Comparison of ENCODE assay signal across 22 cellular contexts in the genomic region with DNA sequence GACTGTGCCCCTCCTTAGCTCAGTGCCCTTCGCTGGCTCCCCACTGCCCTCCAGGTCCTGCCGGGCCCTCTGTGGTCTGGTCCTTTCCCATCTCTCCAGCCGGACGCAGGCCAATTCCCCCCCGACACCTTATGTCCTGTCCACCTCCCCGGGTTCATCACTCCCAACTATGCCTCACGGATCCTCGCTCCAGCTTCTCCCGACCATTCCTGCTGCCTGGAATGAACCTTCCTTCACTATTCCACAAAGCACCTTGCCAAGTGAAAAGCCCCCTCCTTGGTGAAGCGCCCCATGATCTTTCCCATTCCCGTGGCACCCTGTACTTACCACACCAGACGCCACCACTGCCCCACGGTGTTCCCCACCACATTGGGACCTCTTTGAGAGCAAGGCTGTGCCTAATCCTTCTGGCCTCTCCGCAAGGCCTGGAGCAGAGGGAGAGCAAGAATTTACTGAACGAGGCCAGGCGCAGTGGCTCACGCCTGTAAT. TPM values are rescaled to one million over a fixed set of nuclear protein-coding genes. Genes with fewer than 3 reads are reported as not detected.
DNase-seq lines count a peak whose midpoint lies in the region; ATAC-seq, FAIRE-seq and TF ChIP-seq lines count a peak whose summit lies in the region.
"Had no signal": no experiment of that assay in that cellular context is flagged by ENCODE, and none has a peak within 500 bp of the region (broad histone marks: within the 10 kb centered on the region; RNA-seq: fewer than 3 reads in every experiment).

No MANE protein-coding gene starts in this region.

- H2AK5ac ChIP-seq in trophoblast cell (ENCODE audit: low read length) = peak overlapping the region; percentile 28

- DNase-seq in cardiac septum (ENCODE audit: low spot score) = peak; percentile 60
- no peak for DNase-seq in Right ventricle myocardium inferior (ENCODE audit: missing footprints)
- peak; percentile 44 for DNase-seq in kidney
- DNase-seq in trophoblast cell = no peak
- DNase-seq in occipital lobe (lab: John Stamatoyannopoulos, UW) = no peak
- no peak for DNase-seq in SIG-M5 treated with dmso at 0.1 percent for 504 hours (lab: John Stamatoyannopoulos, UW; ENCODE audit: unreplicated experiment)
- DNase-seq: CD8-positive, alpha-beta T cell; DMS79; GM23248; KG1; NCI-H1436; NCI-H2029; NCI-H2171 treated with DMSO at 0.1 percent for 48 hours; NCI-H748 treated with DMSO at 0.1 percent for 48 hours; RPMI8226 had no signal

- WGBS in trophoblast cell (ENCODE audit: extremely low coverage, insufficient coverage, insufficient read length) = no CpG with 5 or more reads among the region's 17 CpGs

- no peaks in the 10 kb centered on the region for H3K36me3 Mint-ChIP-seq in activated T-helper 17 cell treated with anti-CD3 and anti-CD28 coated beads, Interleukin-2, amount 50 U/mL, for 72 hours (ENCODE audit: low read depth)
- H3K36me3 Mint-ChIP-seq: CD8-positive, alpha-beta T cell had no signal

- no peak for FAIRE-seq in kidney (lab: Jason Lieb, UNC)
- FAIRE-seq: A204.1, D721Med had no signal

- H3K79me2 ChIP-seq in trophoblast cell (ENCODE audit: control insufficient read depth, insufficient read depth, low read length, poor library complexity) = peaks cover 3% of the 10 kb centered on the region

- no peak overlapping the region for H3K18ac ChIP-seq in trophoblast cell (ENCODE audit: low read length)

- no peak overlapping the region for H3K4me2 ChIP-seq in trophoblast cell (ENCODE audit: low read length)
- H3K4me2 ChIP-seq: BLaER1 had no signal

- H3K4me1 ChIP-seq in kidney (ENCODE audit: control insufficient read depth in 1 of 2, insufficient read depth in 1 of 2, low read depth in 1 of 2, low read length in 2 of 2) (peaks cover 0 to 3% of the 10 kb centered on the region in 2 donors), trophoblast cell (ENCODE audit: control insufficient read depth in 1 of 2, insufficient read depth in 2 of 2, low read length in 2 of 2) (no peaks in the 10 kb centered on the region)

- no peak overlapping the region for H3K27ac Mint-ChIP-seq in activated T-helper 17 cell treated with anti-CD3 and anti-CD28 coated beads, Interleukin-2, amount 50 U/mL, for 72 hours
- H3K27ac Mint-ChIP-seq: CD8-positive, alpha-beta T cell had no signal

- ATAC-seq in Right ventricle myocardium inferior = no peak
- ATAC-seq in activated T-helper 17 cell treated with anti-CD3 and anti-CD28 coated beads, Interleukin-2, amount 50 U/mL, for 72 hours (replicated peaks) = no peak
- no peak for ATAC-seq in GM21390 (IDR thresholded peaks at IDR 0.05; ENCODE audit: unreplicated experiment)
- ATAC-seq: CD8-positive, alpha-beta T cell; HCT116 had no signal

- no peaks in the 10 kb centered on the region for H3K9me3 ChIP-seq in kidney (ENCODE audit: control insufficient read depth in 1 of 2, low read length in 2 of 2)
- no peaks in the 10 kb centered on the region for H3K9me3 ChIP-seq in trophoblast cell (ENCODE audit: insufficient read depth, low read depth, low read length)
- H3K9me3 ChIP-seq: BLaER1 had no signal

- no peak overlapping the region for H3K4ac ChIP-seq in trophoblast cell (ENCODE audit: low read depth, low read length)

- no peak overlapping the region for H4K91ac ChIP-seq in trophoblast cell (ENCODE audit: low read depth, low read length)

- no peak overlapping the region for H2BK12ac ChIP-seq in trophoblast cell (ENCODE audit: low read length)

- H3K27me3 Mint-ChIP-seq in activated T-helper 17 cell treated with anti-CD3 and anti-CD28 coated beads, Interleukin-2, amount 50 U/mL, for 72 hours = peaks cover 4% of the 10 kb centered on the region

- H3K9ac ChIP-seq in kidney (ENCODE audit: low read length in 2 of 2) (no peak overlapping the region), trophoblast cell (ENCODE audit: low read length) (no peak overlapping the region)
- H3K9ac ChIP-seq: BLaER1, GM23248 had no signal

- intact Hi-C loops in cardiac septum (cut with DNase I) (no loop called here), Right ventricle myocardium inferior (cut with DNase I) (no loop called here), kidney (cut with DNase I) (no loop called here)

- no peak overlapping the region for H3K4me3 Mint-ChIP-seq in activated T-helper 17 cell treated with anti-CD3 and anti-CD28 coated beads, Interleukin-2, amount 50 U/mL, for 72 hours
- H3K4me3 Mint-ChIP-seq: CD8-positive, alpha-beta T cell had no signal

- no peak overlapping the region for H3K23ac ChIP-seq in trophoblast cell (ENCODE audit: low read length)

- no peaks in the 10 kb centered on the region for H3K4me1 Mint-ChIP-seq in activated T-helper 17 cell treated with anti-CD3 and anti-CD28 coated beads, Interleukin-2, amount 50 U/mL, for 72 hours

- H3K36me3 ChIP-seq in kidney (ENCODE audit: control insufficient read depth in 1 of 2, insufficient read depth in 2 of 2, low read length in 2 of 2) (no peaks in the 10 kb centered on the region), trophoblast cell (ENCODE audit: control insufficient read depth in 1 of 2, insufficient read depth in 2 of 2, low read length in 2 of 2) (no peaks in the 10 kb centered on the region)
- H3K36me3 ChIP-seq: BLaER1 had no signal

- H4K12ac ChIP-seq in trophoblast cell (ENCODE audit: low read depth, low read length) = no peak overlapping the region

- no peak overlapping the region for H4K8ac ChIP-seq in trophoblast cell (ENCODE audit: low read depth, low read length)

- no peaks in the 10 kb centered on the region for H3K79me1 ChIP-seq in trophoblast cell (ENCODE audit: low read length)

- no peak overlapping the region for H2AFZ ChIP-seq in trophoblast cell (ENCODE audit: insufficient read depth, low read length, poor library complexity)
- H2AFZ ChIP-seq: GM23248 had no signal

- H3K4me3 ChIP-seq in kidney (ENCODE audit: low read length in 2 of 2) (no peak overlapping the region), trophoblast cell (ENCODE audit: low read depth, low read length) (no peak overlapping the region)
- H3K4me3 ChIP-seq: BLaER1, GM23248 had no signal

- no peaks in the 10 kb centered on the region for H3K27me3 ChIP-seq in trophoblast cell (ENCODE audit: insufficient read depth, low read length)
- H3K27me3 ChIP-seq: BLaER1 had no signal

- H2BK120ac ChIP-seq in trophoblast cell (ENCODE audit: insufficient read depth, low read length, poor library complexity) = no peak overlapping the region

- no peaks in the 10 kb centered on the region for H3K9me3 Mint-ChIP-seq in activated T-helper 17 cell treated with anti-CD3 and anti-CD28 coated beads, Interleukin-2, amount 50 U/mL, for 72 hours
- H3K9me3 Mint-ChIP-seq: CD8-positive, alpha-beta T cell had no signal

- no peak for TF ChIP-seq CTCF in kidney (IDR thresholded peaks at IDR 0.05; ENCODE audit: borderline replicate concordance, extremely low read depth, insufficient read depth)

- no peak overlapping the region for H2BK5ac ChIP-seq in trophoblast cell (ENCODE audit: low read depth, low read length, poor library complexity)

- no peak overlapping the region for H3K14ac ChIP-seq in trophoblast cell (ENCODE audit: low read length)

- H3K27ac ChIP-seq in kidney (ENCODE audit: low read depth in 2 of 2, low read length in 2 of 2) (no peak overlapping the region), trophoblast cell (ENCODE audit: low read depth, low read length) (no peak overlapping the region)
- H3K27ac ChIP-seq: BLaER1, GM23248 had no signal

RNA-seq across cellular contexts. Expression of a gene that starts 47.2 kb away (rescaled TPM):
- total RNA-seq in cardiac septum (not detected), Right ventricle myocardium inferior (not detected), kidney (0.50 TPM), occipital lobe (not detected)
- polyA plus RNA-seq in kidney (ENCODE audit: insufficient read depth, low read depth, low replicate concordance) = not detected
- not detected in 2 replicates for polyA plus RNA-seq in trophoblast cell (2013)
- not detected for total RNA-seq in activated T-helper 17 cell treated with anti-CD3 and anti-CD28 coated beads, Interleukin-2, amount 50 U/mL, for 72 hours
- total RNA-seq: CD8-positive, alpha-beta T cell; GM23248; NCI-H460 had no signal
- polyA plus RNA-seq: GM23248 had no signal

Comparison
In these comparisons a context has a peak if more than half of its experiments do, and no peak if none do; other contexts are left out.
1. DNase-seq: peak in cardiac septum (single experiment) and kidney (single experiment); none in Right ventricle myocardium inferior (single experiment), trophoblast cell (0 of 2), occipital lobe (single experiment) and SIG-M5 treated with dmso at 0.1 percent for 504 hours (single experiment).